27 cellular contexts compared by ENCODE assay signal in the genomic region with DNA sequence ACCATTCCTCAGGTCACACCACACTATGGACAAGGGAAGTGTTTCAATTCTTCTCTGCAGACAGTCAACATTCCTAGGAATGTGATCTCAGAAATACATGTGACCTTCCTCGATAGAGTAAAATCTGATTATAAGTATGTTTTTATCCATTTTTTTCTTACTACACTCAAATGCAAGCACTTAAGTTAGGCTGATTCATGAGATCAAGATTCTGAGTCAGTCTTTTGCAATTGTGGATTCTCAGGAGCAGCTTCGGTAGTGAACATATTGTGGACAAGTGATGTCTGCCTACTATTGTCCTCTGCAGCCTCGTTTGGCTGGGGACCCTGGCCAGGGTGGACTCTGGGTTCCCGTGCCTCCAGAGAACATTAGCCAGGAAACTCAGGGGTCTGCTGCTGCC. TPM values are rescaled to one million over a fixed set of nuclear protein-coding genes. Genes with fewer than 3 reads are reported as not detected.
A peak's percentile ranks its signal among the peaks of the same experiment; 100 is the strongest.
DNase-seq lines count a peak whose midpoint lies in the region; ATAC-seq and TF ChIP-seq lines count a peak whose summit lies in the region.
"Had no signal": no experiment of that assay in that cellular context is flagged by ENCODE, and none has a peak within 500 bp of the region (broad histone marks: within the 10 kb centered on the region; RNA-seq: fewer than 3 reads in every experiment).

No MANE protein-coding gene starts in this region.

- H3K4ac ChIP-seq in IMR-90 (ENCODE audit: low read depth, low read length) (no peak overlapping the region), mesenchymal stem cell (ENCODE audit: low read depth in 1 of 2, low read length in 2 of 2) (no peak overlapping the region)

- H4K91ac ChIP-seq in IMR-90 (ENCODE audit: insufficient read depth, low read depth, low read length) = no peak overlapping the region
- H4K91ac ChIP-seq in mesenchymal stem cell (ENCODE audit: low read length) = no peak overlapping the region

- H3K4me3 ChIP-seq in IMR-90 (ENCODE audit: insufficient read depth, low read depth, low read length) = no peak overlapping the region
- no peak overlapping the region for H3K4me3 ChIP-seq in choroid plexus epithelial cell (ENCODE audit: low read depth, low read length)
- no peak overlapping the region for H3K4me3 ChIP-seq in mesenchymal stem cell (ENCODE audit: insufficient read depth in 1 of 2, low read depth in 1 of 2, low read length in 2 of 2)
- H3K4me3 ChIP-seq: A549, ascending aorta, gastroesophageal sphincter, ovary had no signal

- dilution Hi-C loops in IMR-90 (cut with HindIII; ENCODE audit: low sequenced_read_pairs, unreplicated experiment) = no loop called here

- in situ Hi-C loops in IMR-90 (cut with MboI; ENCODE audit: low sequenced_read_pairs) = no loop called here

- CTCF ChIA-PET in IMR-90 (lab: Yijun Ruan, JAX) = no interaction called here

- H3K23ac ChIP-seq in IMR-90 (ENCODE audit: low read depth, low read length) = no peak overlapping the region
- no peak overlapping the region for H3K23ac ChIP-seq in mesenchymal stem cell (ENCODE audit: low read length in 2 of 2)

- H2BK12ac ChIP-seq in mesenchymal stem cell (ENCODE audit: low read length in 2 of 2) = no peak overlapping the region

- H3K14ac ChIP-seq in IMR-90 (replicated peaks; ENCODE audit: low read depth, low read length) (no peak overlapping the region), mesenchymal stem cell (ENCODE audit: low read length in 2 of 2) (no peak overlapping the region)

- POLR2A ChIA-PET in IMR-90 (lab: Charles Lee; ENCODE audit: unreplicated experiment) = no interaction called here

- ATAC-seq in IMR-90 (ENCODE audit: low read depth) (peak; percentile 76), HG03175 (IDR thresholded peaks at IDR 0.05; ENCODE audit: unreplicated experiment) (no peak)
- ATAC-seq: A549, gastroesophageal sphincter, right cardiac atrium had no signal

- H2AK5ac ChIP-seq in IMR-90 (ENCODE audit: low read depth, low read length) (no peak overlapping the region), mesenchymal stem cell (ENCODE audit: low read length, severe bottlenecking) (no peak overlapping the region)

- no peak overlapping the region for H3K9ac ChIP-seq in IMR-90 (ENCODE audit: low read depth, low read length)
- no peak overlapping the region for H3K9ac ChIP-seq in mesenchymal stem cell (ENCODE audit: low read length)

- H4K8ac ChIP-seq in IMR-90 (ENCODE audit: low read depth in 2 of 2, low read length in 2 of 2) = no peak overlapping the region
- no peak overlapping the region for H4K8ac ChIP-seq in mesenchymal stem cell (ENCODE audit: low read length)

- no peaks in the 10 kb centered on the region for H4K20me1 ChIP-seq in IMR-90 (ENCODE audit: insufficient read depth, low read length)

- TF ChIP-seq CTCF in IMR-90 (conservative IDR thresholded peaks at IDR 0.05; ENCODE audit: low read depth, low read length) (no peak), choroid plexus epithelial cell (conservative IDR thresholded peaks at IDR 0.05; ENCODE audit: low read depth, low read length) (no peak), GM10266 (IDR thresholded peaks at IDR 0.05; ENCODE audit: control insufficient read depth, insufficient read depth, low read depth, missing control alignments) (no peak)

- H3K36me3 ChIP-seq in IMR-90 (ENCODE audit: control insufficient read depth, insufficient read depth, low read length) = no peaks in the 10 kb centered on the region
- H3K36me3 ChIP-seq in mesenchymal stem cell (ENCODE audit: control insufficient read depth in 1 of 2, insufficient read depth in 2 of 2, low read depth in 1 of 2, low read length in 2 of 2) = peaks cover 0 to 6% of the 10 kb centered on the region in 2 experiments
- H3K36me3 ChIP-seq: ascending aorta, gastroesophageal sphincter, ovary had no signal

- H3K79me1 ChIP-seq in IMR-90 (ENCODE audit: low read depth in 1 of 2, low read length in 2 of 2) (no peaks in the 10 kb centered on the region), mesenchymal stem cell (replicated peaks; ENCODE audit: low read length, poor library complexity, severe bottlenecking) (no peaks in the 10 kb centered on the region)

- H4K5ac ChIP-seq in IMR-90 (ENCODE audit: low read depth, low read length) = no peak overlapping the region

- intact Hi-C loops in IMR-90 (cut with micrococcal nuclease) = no loop called here

- H3K4me2 ChIP-seq in IMR-90 (ENCODE audit: low read depth, low read length) (peak overlapping the region; percentile 37; the same call in 1 of the 2 replicates), mesenchymal stem cell (ENCODE audit: low read length, poor library complexity, severe bottlenecking) (no peak overlapping the region)
- H3K4me2 ChIP-seq: A549 had no signal

- 0 out of 2 replicates have a peak, but pooled peaks cover 6% of the 10 kb centered on the region for H3K9me1 ChIP-seq in IMR-90 (ENCODE audit: insufficient read depth, low read length)

- no peak overlapping the region for H2BK20ac ChIP-seq in IMR-90 (ENCODE audit: low read depth, low read length)

- H2AFZ ChIP-seq in IMR-90 (replicated peaks; ENCODE audit: low read length, poor library complexity) = peak overlapping the region; percentile 73
- H2AFZ ChIP-seq in mesenchymal stem cell (ENCODE audit: low read depth, low read length) = no peak overlapping the region

- H3K4me1 ChIP-seq in IMR-90 (ENCODE audit: control insufficient read depth, insufficient read depth, low read length) (peaks cover 4% of the 10 kb centered on the region), mesenchymal stem cell (ENCODE audit: control insufficient read depth, insufficient read depth, low read depth, low read length) (peaks cover 8% of the 10 kb centered on the region)
- H3K4me1 ChIP-seq: A549, ascending aorta, gastroesophageal sphincter had no signal

- H3K27ac ChIP-seq in IMR-90 (ENCODE audit: insufficient read depth, low read length) (no peak overlapping the region), mesenchymal stem cell (ENCODE audit: low read length, poor library complexity, severe bottlenecking) (no peak overlapping the region)
- H3K27ac ChIP-seq: A549, ascending aorta, gastroesophageal sphincter, ovary, RWPE1 had no signal

- BruUV-seq in IMR-90 (replicated peaks; lab: Mats Ljungman, UMichigan) = no TSS peak

- H2BK120ac ChIP-seq in IMR-90 (ENCODE audit: low read depth, low read length) (no peak overlapping the region), mesenchymal stem cell (ENCODE audit: low read depth, low read length) (no peak overlapping the region)

- no peak overlapping the region for H2AK9ac ChIP-seq in IMR-90 (replicated peaks; ENCODE audit: low read depth, low read length, poor library complexity)

- H2BK15ac ChIP-seq in IMR-90 (ENCODE audit: low read depth, low read length) (no peak overlapping the region), mesenchymal stem cell (ENCODE audit: low read depth, poor library complexity, severe bottlenecking) (no peak overlapping the region)

- H2BK5ac ChIP-seq in IMR-90 (ENCODE audit: low read depth, low read length, poor library complexity, severe bottlenecking) (no peak overlapping the region), mesenchymal stem cell (ENCODE audit: low read depth, low read length, poor library complexity, severe bottlenecking) (no peak overlapping the region)

- no peak for TF ChIP-seq RAD21 in IMR-90 (IDR thresholded peaks at IDR 0.05; ENCODE audit: low read length)

- no peak for TF ChIP-seq POLR2A in IMR-90 (IDR thresholded peaks at IDR 0.05; ENCODE audit: low read depth, low read length)

- WGBS in IMR-90 (ENCODE audit: extremely low coverage in 2 of 2, insufficient read length in 1 of 2), 2 experiments = 47% methylated on average over 2 of the region's 4 CpGs; no CpG with 5 or more reads in 1 of the 2 experiments
- 74% methylated on average over 3 of the region's 4 CpGs for WGBS in mesenchymal stem cell

- H3K27me3 ChIP-seq in IMR-90 (ENCODE audit: control insufficient read depth, insufficient read depth, low read length) = peaks cover 5% of the 10 kb centered on the region; the same call in 1 of the 2 replicates
- H3K27me3 ChIP-seq in mesenchymal stem cell (ENCODE audit: control insufficient read depth in 1 of 2, insufficient read depth in 1 of 2, low read length in 2 of 2) = no peaks in the 10 kb centered on the region
- H3K27me3 ChIP-seq: ascending aorta, gastroesophageal sphincter, ovary had no signal

- H3K18ac ChIP-seq in IMR-90 (ENCODE audit: low read depth, low read length) (no peak overlapping the region), mesenchymal stem cell (ENCODE audit: low read depth in 1 of 2, low read length in 2 of 2) (no peak overlapping the region)

- H3K9me3 ChIP-seq in IMR-90 (ENCODE audit: control insufficient read depth, insufficient read depth, low read length) = no peaks in the 10 kb centered on the region
- no peaks in the 10 kb centered on the region for H3K9me3 ChIP-seq in mesenchymal stem cell (ENCODE audit: control insufficient read depth, low read length)
- H3K9me3 ChIP-seq: A549, ascending aorta, gastroesophageal sphincter, ovary had no signal

- peak; percentile 36 for DNase-seq in AG08396 (ENCODE audit: low spot score)
- peak; percentile 78 for DNase-seq in IMR-90
- DNase-seq in choroid plexus epithelial cell (ENCODE audit: low read depth) = peak; percentile 58
- peak; percentile 26 for DNase-seq in mesenchymal stem cell
- DNase-seq in GM10266 (ENCODE audit: extremely low spot score) = no peak
- no peak for DNase-seq in NCI-H748 treated with DMSO at 0.1 percent for 48 hours (lab: John Stamatoyannopoulos, UW)
- no peak for DNase-seq in cortex of kidney (lab: John Stamatoyannopoulos, UW)
- DNase-seq: activated CD4-positive, alpha-beta T cell treated with anti-CD3 and anti-CD28 coated beads for 1 hour; activated CD8-positive, alpha-beta memory T cell treated with anti-CD3 and anti-CD28 coated beads for 24 hours; activated naive CD4-positive, alpha-beta T cell treated with anti-CD3 and anti-CD28 coated beads for 36 hours; activated T-cell treated with anti-CD3 and anti-CD28 coated beads, Interleukin-2, amount 50 U/mL, for 48 hours; CD4-positive, CD25-positive, alpha-beta regulatory T cell; H7; kidney; NCI-H1417; NCI-H524; ovary; right cardiac atrium had no signal

- no peak overlapping the region for H3K56ac ChIP-seq in IMR-90 (ENCODE audit: extremely low read depth, insufficient read depth, low read length)

TF ChIP-seq in IMR-90, 13 proteins besides CTCF, POLR2A, EP300 and RAD21 (continues in another document):
- TF ChIP-seq USF2 (IDR thresholded peaks at IDR 0.05; ENCODE audit: low read depth, low read length) = no peak
- peak; percentile 25; the same call in 1 of the 2 replicates for TF ChIP-seq FOS (IDR thresholded peaks at IDR 0.05; ENCODE audit: low read depth, low read length)

RNA-seq across cellular contexts. Expression of gene SERPINE3, which starts 3.2 kb away (rescaled TPM):
- total RNA-seq in IMR-90 (2012; rRNA removed) = not detected in 2 replicates
- polyA plus RNA-seq in IMR-90 (2012; rRNA removed) = not detected in 2 replicates
- polyA plus RNA-seq in IMR-90 (2012; cell fraction: cytosol; rRNA removed) = not detected in 2 replicates
- not detected in 2 replicates for polyA plus RNA-seq in IMR-90 (2012; cell fraction: nucleus; rRNA removed; ENCODE audit: low replicate concordance)
- not detected for polyA plus RNA-seq in mesenchymal stem cell (2013, experiment 1 of 2)
- polyA plus RNA-seq in mesenchymal stem cell (2013, experiment 2 of 2) = not detected
- total RNA-seq: activated naive CD4-positive, alpha-beta T cell treated with anti-CD3 and anti-CD28 coated beads for 36 hours; ascending aorta; CD4-positive, CD25-positive, alpha-beta regulatory T cell; kidney; lung microvascular endothelial cell; myocyte; right cardiac atrium; subcutaneous adipose tissue had no signal
- polyA plus RNA-seq: CD4-positive, CD25-positive, alpha-beta regulatory T cell; ovary; right cardiac atrium; urinary bladder had no signal

Comparison
In these comparisons a context has a peak if more than half of its experiments do, and no peak if none do; other contexts are left out.
1. DNase-seq: peak in AG08396 (single experiment), IMR-90 (single experiment), choroid plexus epithelial cell (single experiment) and mesenchymal stem cell (single experiment); none in GM10266 (single experiment), NCI-H748 treated with DMSO at 0.1 percent for 48 hours (single experiment) and cortex of kidney (single experiment).